1 cellular context compared by ENCODE assay signal in the genomic region with DNA sequence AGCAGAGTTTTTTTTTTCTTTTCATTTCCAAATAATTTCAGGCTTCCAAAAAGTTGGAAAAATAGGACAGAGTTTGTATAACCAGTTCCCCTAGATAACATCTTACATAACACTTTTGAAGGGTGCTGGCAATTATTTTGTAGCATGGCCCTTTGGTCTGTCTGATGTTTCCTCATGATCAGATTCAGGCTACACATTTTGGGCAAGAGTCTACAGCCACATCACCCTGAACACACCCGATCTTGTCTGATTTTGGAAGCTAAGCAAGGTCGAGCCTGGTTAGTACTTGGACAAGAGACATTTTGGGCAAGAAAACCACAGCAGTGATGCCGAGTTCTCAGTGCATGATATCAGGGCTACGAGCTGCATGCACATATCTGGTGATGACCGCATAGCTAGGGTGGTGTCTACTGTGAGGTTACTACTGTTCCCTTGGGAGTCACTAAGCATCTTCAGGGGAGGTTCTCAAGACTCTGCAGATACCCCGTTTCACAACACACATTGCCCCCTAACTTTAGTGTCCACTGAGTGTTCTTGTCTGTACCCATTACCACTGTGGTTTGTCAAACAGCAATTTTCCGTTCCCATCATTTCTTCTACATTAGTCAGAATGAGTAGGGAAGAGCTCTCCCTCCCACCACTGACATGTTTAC.
TF ChIP-seq lines count a peak whose summit lies in the region.

No MANE protein-coding gene starts in this region.

TF ChIP-seq in WTC11, 78 proteins besides CTCF, POLR2A, EP300 and RAD21 (continued from another document):
- TF ChIP-seq, protein P1, sequence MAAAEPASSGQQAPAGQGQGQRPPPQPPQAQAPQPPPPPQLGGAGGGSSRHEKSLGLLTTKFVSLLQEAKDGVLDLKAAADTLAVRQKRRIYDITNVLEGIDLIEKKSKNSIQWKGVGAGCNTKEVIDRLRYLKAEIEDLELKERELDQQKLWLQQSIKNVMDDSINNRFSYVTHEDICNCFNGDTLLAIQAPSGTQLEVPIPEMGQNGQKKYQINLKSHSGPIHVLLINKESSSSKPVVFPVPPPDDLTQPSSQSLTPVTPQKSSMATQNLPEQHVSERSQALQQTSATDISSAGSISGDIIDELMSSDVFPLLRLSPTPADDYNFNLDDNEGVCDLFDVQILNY (CRISPR knock-in tag; IDR thresholded peaks at IDR 0.05) = no peak
